Comparison of ENCODE assay signal across 2 cellular contexts in the genomic region with DNA sequence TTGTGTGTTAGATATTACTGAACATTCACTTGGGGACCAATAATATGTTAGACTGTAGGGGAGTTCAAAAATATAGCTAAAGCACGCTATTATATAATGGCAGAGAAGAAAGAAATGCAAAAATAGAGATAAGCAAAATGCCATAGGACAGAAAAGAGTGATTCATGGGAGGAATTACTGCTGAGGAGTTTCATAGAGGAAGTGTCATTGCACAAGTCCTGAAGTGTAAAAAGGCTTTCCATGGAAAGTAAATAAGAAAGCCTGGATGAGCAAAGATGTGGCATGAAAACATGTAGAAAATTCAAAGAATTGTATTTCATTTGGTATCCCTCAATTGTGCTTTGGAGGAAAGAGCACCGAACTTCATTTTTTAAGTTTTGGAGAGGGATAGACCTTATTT.
A peak's percentile ranks its signal among the peaks of the same experiment; 100 is the strongest.
TF ChIP-seq lines count a peak whose summit lies in the region.

No MANE protein-coding gene starts in this region.

TF ChIP-seq in K562, 482 proteins besides CTCF, POLR2A, EP300 and RAD21:
- TF ChIP-seq CEBPG (CRISPR knock-in tag; IDR thresholded peaks at IDR 0.05) (no peak), CEBPG (tag; conservative IDR thresholded peaks at IDR 0.05 in 1 of 2, IDR thresholded peaks at IDR 0.05 in 1 of 2) (0 out of 4 replicates have a peak, but pooled peaks of 1 of the 2 experiments have one; percentile 28), ZFP1 (CRISPR knock-in tag; IDR thresholded peaks at IDR 0.05) (no peak), SMAD2 (IDR thresholded peaks at IDR 0.05; ENCODE audit: low read depth, low read length) (no peak), CEBPB (tag; IDR thresholded peaks at IDR 0.05) (peak; percentile 42), CC2D1A (IDR thresholded peaks at IDR 0.05) (no peak), DDX20 (tag; IDR thresholded peaks at IDR 0.05; ENCODE audit: low read depth) (no peak)
- TF ChIP-seq, protein P1, sequence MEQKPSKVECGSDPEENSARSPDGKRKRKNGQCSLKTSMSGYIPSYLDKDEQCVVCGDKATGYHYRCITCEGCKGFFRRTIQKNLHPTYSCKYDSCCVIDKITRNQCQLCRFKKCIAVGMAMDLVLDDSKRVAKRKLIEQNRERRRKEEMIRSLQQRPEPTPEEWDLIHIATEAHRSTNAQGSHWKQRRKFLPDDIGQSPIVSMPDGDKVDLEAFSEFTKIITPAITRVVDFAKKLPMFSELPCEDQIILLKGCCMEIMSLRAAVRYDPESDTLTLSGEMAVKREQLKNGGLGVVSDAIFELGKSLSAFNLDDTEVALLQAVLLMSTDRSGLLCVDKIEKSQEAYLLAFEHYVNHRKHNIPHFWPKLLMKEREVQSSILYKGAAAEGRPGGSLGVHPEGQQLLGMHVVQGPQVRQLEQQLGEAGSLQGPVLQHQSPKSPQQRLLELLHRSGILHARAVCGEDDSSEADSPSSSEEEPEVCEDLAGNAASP (IDR thresholded peaks at IDR 0.05), result no peak

TF ChIP-seq in HepG2, 621 proteins besides CTCF, POLR2A, EP300 and RAD21:
- TF ChIP-seq TEAD2 (CRISPR knock-in tag; IDR thresholded peaks at IDR 0.05) (no peak), CEBPB (IDR thresholded peaks at IDR 0.05; ENCODE audit: borderline replicate concordance, low read depth, low read length) (0 out of 2 replicates have a peak, but pooled peaks have one; percentile 9), BCL6 (CRISPR knock-in tag; IDR thresholded peaks at IDR 0.05) (peak; percentile 86)
